Comparison of ENCODE assay signal across 27 cellular contexts in genomic region chr4:140061883-140062282, GRCh38.
DNase-seq lines count a peak whose midpoint lies in the region; ATAC-seq, FAIRE-seq and TF ChIP-seq lines count a peak whose summit lies in the region.
"Had no signal": no experiment of that assay in that cellular context is flagged by ENCODE, and none has a peak within 500 bp of the region (broad histone marks: within the 10 kb centered on the region; RNA-seq: fewer than 3 reads in every experiment).

No MANE protein-coding gene starts in this region.

- H3K27ac ChIP-seq in A549 (peak overlapping the region; percentile 87 to 95), astrocyte (ENCODE audit: low read depth, low read length) (no peak overlapping the region)
- H3K27ac ChIP-seq: Peyer's patch had no signal

- H3K36me3 ChIP-seq in Caco-2 (ENCODE audit: control insufficient read depth, insufficient read depth, low read length), result no peaks in the 10 kb centered on the region
- no peaks in the 10 kb centered on the region for H3K36me3 ChIP-seq in astrocyte (ENCODE audit: insufficient read depth, low read length)
- H3K36me3 ChIP-seq: Peyer's patch, SJSA1 had no signal

- TF ChIP-seq POLR2A in A549 (IDR thresholded peaks at IDR 0.05; ENCODE audit: low read length), result no peak

- no peaks in the 10 kb centered on the region for H3K27me3 Mint-ChIP-seq in Caco-2 (ENCODE audit: insufficient read depth, unreplicated experiment)
- H3K27me3 Mint-ChIP-seq in astrocyte (ENCODE audit: low read depth, unreplicated experiment), result no peaks in the 10 kb centered on the region
- H3K27me3 Mint-ChIP-seq in nephron (ENCODE audit: low read depth), result no peaks in the 10 kb centered on the region
- H3K27me3 Mint-ChIP-seq: type B pancreatic cell had no signal

- TF ChIP-seq EP300 in A549 (IDR thresholded peaks at IDR 0.05), result no peak

- POLR2A ChIA-PET in A549 (lab: Yijun Ruan, JAX) (interaction anchor here (1.5 to 2.2 kb wide), 2 partner anchors 12 to 88 kb away, joined by 3 to 7 read pairs; no protein-coding TSS in a partner anchor), Caco-2 (lab: Charles Lee) (interaction anchor here (0.6 to 1.6 kb wide), 2 partner anchors 89 to 193 kb away, joined by 3 to 7 read pairs; no protein-coding TSS in a partner anchor)

- WGBS in A549 (ENCODE audit: missing lambda C conversion rate), result 59% methylated on average over 2 of the region's 2 CpGs

- CTCF ChIA-PET in A549 (lab: Yijun Ruan, JAX) (interaction anchor here (1.4 kb wide), 1 partner anchor 49 kb away, joined by 3 read pairs; no protein-coding TSS in a partner anchor), Caco-2 (lab: Charles Lee) (no interaction called here)

- no peaks in the 10 kb centered on the region for H3K79me2 ChIP-seq in astrocyte (ENCODE audit: insufficient read depth, low read length)

- H3K27me3 ChIP-seq in Caco-2 (replicated peaks; ENCODE audit: control insufficient read depth, insufficient read depth, low read length) (no peaks in the 10 kb centered on the region), astrocyte (ENCODE audit: insufficient read depth, low read length) (no peaks in the 10 kb centered on the region)
- H3K27me3 ChIP-seq: dorsolateral prefrontal cortex, Peyer's patch, SJSA1 had no signal

- ATAC-seq in A549 (peak in 1 of 2 experiments; percentile 35; a peak in 3 of 6 replicates), HG03139 (IDR thresholded peaks at IDR 0.05; ENCODE audit: unreplicated experiment) (no peak)
- ATAC-seq: GM12878; K562; natural killer cell treated with Interleukin-12 subunit alpha and Interleukin-12 subunit beta and Interleukin-15 and Interleukin-18, amount 100 ng/mL, for 72 hours; WTC11 had no signal

- no peak overlapping the region for H2AFZ ChIP-seq in astrocyte (ENCODE audit: low read depth, low read length)

- no peak for TF ChIP-seq RAD21 in A549 (conservative IDR thresholded peaks at IDR 0.05 in 1 of 2, IDR thresholded peaks at IDR 0.05 in 1 of 2)

- H3K4me3 Mint-ChIP-seq in Caco-2 (ENCODE audit: unreplicated experiment), result no peak overlapping the region
- H3K4me3 Mint-ChIP-seq in astrocyte (ENCODE audit: unreplicated experiment), result peak overlapping the region; percentile 8
- no peak overlapping the region for H3K4me3 Mint-ChIP-seq in nephron
- H3K4me3 Mint-ChIP-seq: natural killer cell treated with Interleukin-12 subunit alpha and Interleukin-12 subunit beta and Interleukin-15 and Interleukin-18, amount 100 ng/mL, for 72 hours; T-helper 1 cell treated with Interleukin-12 subunit alpha and Interleukin-12 subunit beta and Interleukin-4 antibody, amounts not matched to agents 30 μg/mL and 1 μg/mL, for 36 hours; type B pancreatic cell; WTC11 had no signal

- peaks cover 98% of the 10 kb centered on the region for H3K4me1 ChIP-seq in A549
- peaks cover 68% of the 10 kb centered on the region for H3K4me1 ChIP-seq in Caco-2
- H3K4me1 ChIP-seq in astrocyte (ENCODE audit: insufficient read depth, low read length), result peaks cover 12% of the 10 kb centered on the region

- H3K4me1 Mint-ChIP-seq in Caco-2 (ENCODE audit: low read depth, unreplicated experiment) (peaks cover 55% of the 10 kb centered on the region), astrocyte (ENCODE audit: low read depth, unreplicated experiment) (peaks cover 70% of the 10 kb centered on the region), nephron (peaks cover 46% of the 10 kb centered on the region)

- H3K9me3 Mint-ChIP-seq in Caco-2 (ENCODE audit: unreplicated experiment) (no peaks in the 10 kb centered on the region), astrocyte (ENCODE audit: unreplicated experiment) (no peaks in the 10 kb centered on the region), nephron (no peaks in the 10 kb centered on the region)
- H3K9me3 Mint-ChIP-seq: CD8-positive, alpha-beta T cell; natural killer cell treated with Interleukin-12 subunit alpha and Interleukin-12 subunit beta and Interleukin-15 and Interleukin-18, amount 100 ng/mL, for 72 hours; T-helper 1 cell treated with Interleukin-12 subunit alpha and Interleukin-12 subunit beta and Interleukin-4 antibody, amounts not matched to agents 30 μg/mL and 1 μg/mL, for 36 hours; type B pancreatic cell; WTC11 had no signal

- intact Hi-C loops in Caco-2 (cut with micrococcal nuclease; ENCODE audit: unreplicated experiment), result loop anchor here (1.0 to 2.0 kb wide), 2 partner anchors 23 to 75 kb away; no protein-coding TSS in a partner anchor

- peak overlapping the region; percentile 62 for H3K27ac Mint-ChIP-seq in Caco-2 (ENCODE audit: unreplicated experiment)
- peak overlapping the region; percentile 67 for H3K27ac Mint-ChIP-seq in astrocyte (ENCODE audit: unreplicated experiment)
- peak overlapping the region; percentile 16 to 66 (median 43) for H3K27ac Mint-ChIP-seq in nephron
- H3K27ac Mint-ChIP-seq: natural killer cell treated with Interleukin-12 subunit alpha and Interleukin-12 subunit beta and Interleukin-15 and Interleukin-18, amount 100 ng/mL, for 72 hours; T-helper 1 cell treated with Interleukin-12 subunit alpha and Interleukin-12 subunit beta and Interleukin-4 antibody, amounts not matched to agents 30 μg/mL and 1 μg/mL, for 36 hours; WTC11 had no signal

- TF ChIP-seq CTCF in A549 (IDR thresholded peaks at IDR 0.05) (no peak), Caco-2 (IDR thresholded peaks at IDR 0.05; ENCODE audit: insufficient read depth in 1 of 2, low read depth in 1 of 2, low read length in 1 of 2, severe bottlenecking in 1 of 2, unreplicated experiment in 1 of 2) (no peak), astrocyte (IDR thresholded peaks at IDR 0.05; ENCODE audit: insufficient read depth, low read depth, low read length) (no peak), nephron (IDR thresholded peaks at IDR 0.05; ENCODE audit: unreplicated experiment in 3 of 3) (no peak)

- no peak for FAIRE-seq in A549 (lab: Jason Lieb, UNC)
- no peak for FAIRE-seq in astrocyte (lab: Jason Lieb, UNC)
- FAIRE-seq: GM12878, K562 had no signal

- no peaks in the 10 kb centered on the region for H3K9me3 ChIP-seq in A549
- H3K9me3 ChIP-seq in Caco-2, result no peaks in the 10 kb centered on the region
- H3K9me3 ChIP-seq in astrocyte (ENCODE audit: insufficient read depth, low read depth, low read length), result no peaks in the 10 kb centered on the region
- H3K9me3 ChIP-seq: Peyer's patch, SJSA1 had no signal

- no peak overlapping the region for H3K4me3 ChIP-seq in A549
- H3K4me3 ChIP-seq in Caco-2 (ENCODE audit: low read depth, low read length), result no peak overlapping the region
- no peak overlapping the region for H3K4me3 ChIP-seq in astrocyte (ENCODE audit: insufficient read depth, low read depth, low read length)
- H3K4me3 ChIP-seq: GM12878, K562, Peyer's patch, SJSA1 had no signal

- H3K36me3 Mint-ChIP-seq in Caco-2 (ENCODE audit: insufficient read depth, unreplicated experiment) (no peaks in the 10 kb centered on the region), astrocyte (ENCODE audit: low read depth, unreplicated experiment) (no peaks in the 10 kb centered on the region), nephron (ENCODE audit: low read depth) (no peaks in the 10 kb centered on the region)
- H3K36me3 Mint-ChIP-seq: CD8-positive, alpha-beta T cell; natural killer cell treated with Interleukin-12 subunit alpha and Interleukin-12 subunit beta and Interleukin-15 and Interleukin-18, amount 100 ng/mL, for 72 hours; type B pancreatic cell; WTC11 had no signal

- H3K9ac ChIP-seq in astrocyte (ENCODE audit: low read length), result no peak overlapping the region

- DNase-seq in A549 (ENCODE audit: low read depth in 1 of 2, low spot score in 1 of 2), result no peak
- DNase-seq in Caco-2, result no peak
- no peak for DNase-seq in astrocyte (ENCODE audit: low read depth)
- no peak for DNase-seq in GM19240 (ENCODE audit: insufficient read length, low spot score)
- DNase-seq in SIG-M5 (lab: John Stamatoyannopoulos, UW), result no peak
- DNase-seq in activated effector memory CD4-positive, alpha-beta T cell treated with Interleukin-2 at 50 U/mL for 16 hours, result no peak
- DNase-seq: CD8-positive, alpha-beta T cell; central memory CD4-positive, alpha-beta T cell; DMS53; dorsolateral prefrontal cortex; GOT3; hypothalamus; islet precursor cell; NCI-H2029; NCI-H446; Peyer's patch; stimulated activated CD4-positive, alpha-beta T cell treated with anti-CD3 and anti-CD28 coated beads, Interleukin-1b, Interleukin-23, amount 100 ng/mL, for 48 hours; stimulated activated naive CD4-positive, alpha-beta T cell treated with Interleukin-2 at 50 U/mL for 16 hours had no signal

- no peaks in the 10 kb centered on the region for H4K20me1 ChIP-seq in astrocyte (ENCODE audit: insufficient read depth, low read length)

- H3K4me2 ChIP-seq in A549 (peak overlapping the region; percentile 87), astrocyte (ENCODE audit: low read length) (no peak overlapping the region)

- BruUV-seq in Caco-2 (replicated peaks; lab: Mats Ljungman, UMichigan), result no TSS peak

TF ChIP-seq in A549, 52 proteins besides CTCF, POLR2A, EP300 and RAD21:
- TF ChIP-seq EHMT2 (IDR thresholded peaks at IDR 0.05; ENCODE audit: low read depth) (no peak), NPAS2 (CRISPR knock-in tag; IDR thresholded peaks at IDR 0.05; ENCODE audit: borderline replicate concordance) (no peak), CEBPB (IDR thresholded peaks at IDR 0.05) (no peak), JUN (IDR thresholded peaks at IDR 0.05) (no peak), POLR2AphosphoS2 (conservative IDR thresholded peaks at IDR 0.05; ENCODE audit: low read length) (no peak), HEYL (CRISPR knock-in tag; IDR thresholded peaks at IDR 0.05) (no peak), MAX (IDR thresholded peaks at IDR 0.05) (no peak), HOXB13 (CRISPR knock-in tag; IDR thresholded peaks at IDR 0.05; ENCODE audit: low read depth) (no peak), PHF8 (IDR thresholded peaks at IDR 0.05; ENCODE audit: borderline replicate concordance, low read depth) (no peak), ATOH8 (CRISPR knock-in tag; IDR thresholded peaks at IDR 0.05; ENCODE audit: low read depth) (no peak)
TF ChIP-seq in A549: peak in this region for 0.
